Comparison of ENCODE assay signal across 19 cellular contexts in genomic region chr22:50737728-50738648, GRCh38. TPM values are rescaled to one million over a fixed set of nuclear protein-coding genes. Genes with fewer than 3 reads are reported as not detected.
DNase-seq lines count a peak whose midpoint lies in the region; ATAC-seq and TF ChIP-seq lines count a peak whose summit lies in the region.
"Had no signal": no experiment of that assay in that cellular context is flagged by ENCODE, and none has a peak within 500 bp of the region (broad histone marks: within the 10 kb centered on the region; RNA-seq: fewer than 3 reads in every experiment).

Gene ACR (plus strand): TSS chr22:50738204. CDS start chr22:50738236, 32 bp downstream.

- TF ChIP-seq CTCF in right atrium auricular region (IDR thresholded peaks at IDR 0.05), result no peak
- no peak for TF ChIP-seq CTCF in heart right ventricle (IDR thresholded peaks at IDR 0.05)
- no peak for TF ChIP-seq CTCF in natural killer cell (IDR thresholded peaks at IDR 0.05)

- no peak for ATAC-seq in heart right ventricle
- no peak for ATAC-seq in natural killer cell
- no peak for ATAC-seq in GM18519 (IDR thresholded peaks at IDR 0.05; ENCODE audit: low FRiP score, unreplicated experiment)
- ATAC-seq: GM12878, GM23338 had no signal

- no peak within 1 kb of the TSS for H3K27ac ChIP-seq in right atrium auricular region
- H3K27ac ChIP-seq in heart right ventricle, result no peak within 1 kb of the TSS

- H3K4me1 Mint-ChIP-seq in natural killer cell, result peaks cover 5 to 11% of the 10 kb centered on the region in 2 donors
- H3K4me1 Mint-ChIP-seq: activated naive CD4-positive, alpha-beta T cell treated with anti-CD3 and anti-CD28 coated beads, Interleukin-2, amount 50 U/mL, for 24 hours; IgD-negative memory B cell had no signal

- H3K27me3 Mint-ChIP-seq in natural killer cell (ENCODE audit: low read depth in 2 of 2), result peaks cover 9 to 12% of the 10 kb centered on the region in 2 donors
- H3K27me3 Mint-ChIP-seq: activated naive CD4-positive, alpha-beta T cell treated with anti-CD3 and anti-CD28 coated beads, Interleukin-2, amount 50 U/mL, for 24 hours; CD4-positive, alpha-beta T cell had no signal

- H3K27me3 ChIP-seq in right atrium auricular region (no peaks in the 10 kb centered on the region), heart right ventricle (peaks cover 0 to 35% (median 5%) of the 10 kb centered on the region in 7 donors)

- 72 to 74% methylated on average over 13 of the region's 13 CpGs for WGBS in heart right ventricle, 2 donors

- no peaks in the 10 kb centered on the region for H3K36me3 ChIP-seq in right atrium auricular region
- no peaks in the 10 kb centered on the region for H3K36me3 ChIP-seq in heart right ventricle

- H3K4me3 Mint-ChIP-seq in natural killer cell, result no peak within 1 kb of the TSS
- H3K4me3 Mint-ChIP-seq: activated naive CD4-positive, alpha-beta T cell treated with anti-CD3 and anti-CD28 coated beads, Interleukin-2, amount 50 U/mL, for 24 hours; CD4-positive, alpha-beta T cell; GM23338; IgD-negative memory B cell; mesothelial cell of epicardium; neural crest cell had no signal

- intact Hi-C loops in heart right ventricle (cut with DNase I) (no loop called here), natural killer cell (cut with micrococcal nuclease) (no loop called here)

- H3K4me3 ChIP-seq in right atrium auricular region, result no peak within 1 kb of the TSS
- no peak within 1 kb of the TSS for H3K4me3 ChIP-seq in heart right ventricle
- H3K4me3 ChIP-seq: GM12878, GM23338 had no signal

- no peak within 1 kb of the TSS for H3K27ac Mint-ChIP-seq in natural killer cell
- H3K27ac Mint-ChIP-seq: activated naive CD4-positive, alpha-beta T cell treated with anti-CD3 and anti-CD28 coated beads, Interleukin-2, amount 50 U/mL, for 24 hours; CD4-positive, alpha-beta T cell; GM23338; IgD-negative memory B cell; mesothelial cell of epicardium had no signal

- DNase-seq in right atrium auricular region (ENCODE audit: low spot score) (peak; percentile 48), heart right ventricle (no peak), natural killer cell (peak; percentile 7), ureter (ENCODE audit: low spot score) (peak; percentile 40), DMS 273 treated with DMSO at 0.1 percent for 48 hours (lab: John Stamatoyannopoulos, UW) (no peak)
- peak; percentile 10 for DNase-seq in activated CD8-positive, alpha-beta memory T cell treated with anti-CD3 and anti-CD28 coated beads, Interleukin-2, amount 50 U/mL, for 4 hours
- DNase-seq: DMS53, NCI-H1417 treated with DMSO at 0.1 percent for 48 hours, NCI-H510A treated with DMSO at 0.1 percent for 48 hours, SK-N-SH had no signal

- H3K9me3 Mint-ChIP-seq in natural killer cell, result no peaks in the 10 kb centered on the region
- H3K9me3 Mint-ChIP-seq: activated naive CD4-positive, alpha-beta T cell treated with anti-CD3 and anti-CD28 coated beads, Interleukin-2, amount 50 U/mL, for 24 hours; CD4-positive, alpha-beta T cell; GM23338; IgD-negative memory B cell; mesothelial cell of epicardium; neural crest cell had no signal

- no peaks in the 10 kb centered on the region for H3K36me3 Mint-ChIP-seq in natural killer cell
- H3K36me3 Mint-ChIP-seq: activated naive CD4-positive, alpha-beta T cell treated with anti-CD3 and anti-CD28 coated beads, Interleukin-2, amount 50 U/mL, for 24 hours; IgD-negative memory B cell; mesothelial cell of epicardium had no signal

- no peaks in the 10 kb centered on the region for H3K4me1 ChIP-seq in right atrium auricular region
- H3K4me1 ChIP-seq in heart right ventricle, result peaks cover 0 to 13% (median 5%) of the 10 kb centered on the region in 9 donors

- no peaks in the 10 kb centered on the region for H3K9me3 ChIP-seq in right atrium auricular region
- no peaks in the 10 kb centered on the region for H3K9me3 ChIP-seq in heart right ventricle
- H3K9me3 ChIP-seq: SK-N-SH had no signal

RNA-seq across cellular contexts. Expression of gene ACR, which starts in this region (rescaled TPM):
- under 1 TPM in 1 of 2 donors, not detected in 1; 0.39 TPM for total RNA-seq in right atrium auricular region
- 1 to 10 TPM in 1 of 10 donors, under 1 TPM in 8, not detected in 1; 0.28 to 1.1 (median 0.50) TPM for total RNA-seq in heart right ventricle
- under 1 TPM; 0.13 to 0.66 TPM for polyA plus RNA-seq in heart right ventricle
- not detected for total RNA-seq in natural killer cell
- total RNA-seq in ureter, result 1.7 TPM
- total RNA-seq: CD4-positive, alpha-beta T cell; GM12878; GM23338; M059J; neural crest cell had no signal
- polyA plus RNA-seq: GM12878, GM23338, IgD-negative memory B cell had no signal

Comparison
In these comparisons a context has a peak if more than half of its experiments do, and no peak if none do; other contexts are left out.
1. Peak in DNase-seq in right atrium auricular region; RNA of the gene not detected or under 1 TPM.
2. Peak in DNase-seq in natural killer cell; RNA of the gene not detected or under 1 TPM.
3. DNase-seq: peak in activated CD8-positive, alpha-beta memory T cell treated with anti-CD3 and anti-CD28 coated beads, Interleukin-2, amount 50 U/mL, for 4 hours (single experiment) and ureter (single experiment); none in heart right ventricle (0 of 2) and DMS 273 treated with DMSO at 0.1 percent for 48 hours (single experiment).